ENCODE assay signal across 8 cellular contexts in the genomic region with DNA sequence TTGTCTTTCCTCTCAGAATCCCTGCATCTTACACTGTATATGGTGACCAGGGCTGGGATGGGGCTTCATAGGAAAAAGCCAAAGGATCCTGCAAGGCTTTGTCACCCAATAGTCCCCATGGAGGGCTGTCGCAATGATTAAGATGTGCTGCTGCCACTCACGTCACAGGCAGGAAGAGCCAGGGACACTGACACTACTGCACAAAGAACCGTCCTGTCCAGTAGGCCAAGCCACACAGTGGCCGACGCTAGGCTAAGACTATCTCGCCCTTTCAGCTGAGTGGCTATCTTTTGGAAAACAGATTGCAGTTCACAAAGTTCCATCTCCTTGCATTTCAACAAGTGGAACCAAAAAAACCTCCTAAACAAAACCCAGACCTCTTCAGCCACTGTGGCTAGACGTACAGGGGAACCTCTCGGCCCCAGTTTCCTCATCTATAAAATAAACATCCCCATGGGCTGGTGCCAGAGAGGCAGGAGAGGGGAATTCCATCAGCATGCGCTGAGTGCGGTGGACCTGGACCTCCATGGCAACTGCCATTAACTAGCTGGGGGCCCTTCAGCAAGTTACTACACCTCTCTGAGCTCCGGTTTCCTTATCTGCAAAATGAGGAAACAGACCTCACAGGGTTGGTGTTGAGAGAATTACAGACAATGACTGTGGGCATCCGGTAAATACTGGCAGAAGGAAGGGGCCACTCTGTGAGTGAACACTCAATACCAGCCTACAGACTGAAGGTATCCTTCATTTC. TPM values are rescaled to one million over a fixed set of nuclear protein-coding genes. Genes with fewer than 3 reads are reported as not detected.
A peak's percentile ranks its signal among the peaks of the same experiment; 100 is the strongest.
DNase-seq lines count a peak whose midpoint lies in the region; ATAC-seq lines count a peak whose summit lies in the region.

No MANE protein-coding gene starts in this region.

- H3K27me3 ChIP-seq in thymus (ENCODE audit: control insufficient read depth, insufficient read depth): no peaks in the 10 kb centered on the region

- peak; percentile 30 for DNase-seq in activated CD8-positive, alpha-beta memory T cell treated with anti-CD3 and anti-CD28 coated beads, Interleukin-2, amount 50 U/mL, for 4 hours
- DNase-seq in hepatic stellate cell (ENCODE audit: low spot score) (peak; percentile 53), LoVo (ENCODE audit: low spot score) (no peak), NCI-H187 treated with DMSO at 0.1 percent for 48 hours (lab: John Stamatoyannopoulos, UW) (no peak), HCEC 1CT (no peak)

- H3K9me3 ChIP-seq in thymus (ENCODE audit: control insufficient read depth): no peaks in the 10 kb centered on the region

- no peak overlapping the region for H3K4me3 ChIP-seq in thymus (ENCODE audit: low read length)

- H3K36me3 ChIP-seq in thymus (ENCODE audit: control insufficient read depth, insufficient read depth): peaks cover 27% of the 10 kb centered on the region

- 65% methylated on average over 12 of the region's 12 CpGs for WGBS in thymus

- ATAC-seq in GM18511 (IDR thresholded peaks at IDR 0.05; ENCODE audit: unreplicated experiment) (peak; percentile 80), HG03196 (IDR thresholded peaks at IDR 0.05; ENCODE audit: unreplicated experiment) (peak; percentile 49)

- peaks cover 27% of the 10 kb centered on the region for H3K4me1 ChIP-seq in thymus (ENCODE audit: control insufficient read depth, insufficient read depth, low read length)

- H3K27ac ChIP-seq in thymus (ENCODE audit: low read depth): peak overlapping the region; percentile 76

RNA-seq across cellular contexts. Expression of a gene that starts 8.7 kb away (rescaled TPM):
- 255 TPM for polyA plus RNA-seq in thymus

Comparison
In these comparisons a context has a peak if more than half of its experiments do, and no peak if none do; other contexts are left out.
1. DNase-seq: peak in activated CD8-positive, alpha-beta memory T cell treated with anti-CD3 and anti-CD28 coated beads, Interleukin-2, amount 50 U/mL, for 4 hours (single experiment) and hepatic stellate cell (single experiment); none in LoVo (single experiment), NCI-H187 treated with DMSO at 0.1 percent for 48 hours (single experiment) and HCEC 1CT (single experiment).